Comparison of ENCODE assay signal across 1 cellular context in genomic region chr6:21887301-21888185, GRCh38.
TF ChIP-seq lines count a peak whose summit lies in the region.

No MANE protein-coding gene starts in this region.

TF ChIP-seq in A549, 52 proteins besides CTCF, POLR2A, EP300 and RAD21 (continued from another document):
- no peak for TF ChIP-seq HMGXB4 (CRISPR knock-in tag; IDR thresholded peaks at IDR 0.05; ENCODE audit: borderline replicate concordance)
- TF ChIP-seq BCL3 (IDR thresholded peaks at IDR 0.05): peak; percentile 56; the same call in 1 of the 3 replicates
- TF ChIP-seq ZC3H11A (IDR thresholded peaks at IDR 0.05): no peak
- TF ChIP-seq FOSL2 (IDR thresholded peaks at IDR 0.05): no peak
- TF ChIP-seq FOSL2 (CRISPR knock-in tag; IDR thresholded peaks at IDR 0.05): 0 out of 2 replicates have a peak, but pooled peaks have one; percentile 40
- TF ChIP-seq CBX2 (IDR thresholded peaks at IDR 0.05; ENCODE audit: borderline replicate concordance, low read depth): no peak
- TF ChIP-seq MAFK (IDR thresholded peaks at IDR 0.05; ENCODE audit: partially characterized antibody): no peak
- peak; percentile 45; the same call in 1 of the 2 replicates for TF ChIP-seq JUNB (IDR thresholded peaks at IDR 0.05)
- TF ChIP-seq PHF8 (IDR thresholded peaks at IDR 0.05; ENCODE audit: borderline replicate concordance, low read depth): no peak
- no peak for TF ChIP-seq EHF (CRISPR knock-in tag; IDR thresholded peaks at IDR 0.05)
- 0 out of 2 replicates have a peak, but pooled peaks have one; percentile 36 for TF ChIP-seq USF2 (IDR thresholded peaks at IDR 0.05)
- TF ChIP-seq ELK1 (IDR thresholded peaks at IDR 0.05; ENCODE audit: low read depth, low read length): no peak
